Comparison of ENCODE assay signal across 24 cellular contexts in the genomic region with DNA sequence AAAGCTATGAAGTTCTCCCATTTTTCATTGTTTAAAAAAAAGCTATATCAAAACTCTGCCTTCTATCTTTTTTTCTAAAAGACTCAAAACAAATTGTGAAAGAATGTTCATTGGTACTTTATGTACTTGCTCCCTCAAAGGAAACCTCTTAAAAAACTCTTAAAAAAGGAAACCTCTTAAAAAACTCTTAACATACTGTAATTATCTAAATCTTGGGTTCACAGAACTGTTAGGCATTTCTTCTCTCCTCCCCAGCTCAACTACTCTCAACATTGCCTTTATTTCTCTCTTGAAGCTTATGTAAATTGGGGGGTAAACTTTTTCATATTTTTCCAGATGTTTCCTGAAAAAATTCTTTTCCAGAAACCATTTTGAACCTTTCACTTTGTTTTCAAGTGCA.
DNase-seq lines count a peak whose midpoint lies in the region; ATAC-seq, FAIRE-seq and TF ChIP-seq lines count a peak whose summit lies in the region.
"Had no signal": no experiment of that assay in that cellular context is flagged by ENCODE, and none has a peak within 500 bp of the region (broad histone marks: within the 10 kb centered on the region; RNA-seq: fewer than 3 reads in every experiment).

No MANE protein-coding gene starts in this region.

- no peaks in the 10 kb centered on the region for H3K9me3 ChIP-seq in GM23248 (ENCODE audit: low read depth)
- 0 out of 2 replicates have a peak, but pooled peaks cover 5% of the 10 kb centered on the region for H3K9me3 ChIP-seq in OCI-LY7 (ENCODE audit: low read length)
- H3K9me3 ChIP-seq in lung (ENCODE audit: control insufficient read depth in 2 of 2, insufficient read depth in 1 of 2, low read length in 1 of 2), result peaks cover 0 to 2% of the 10 kb centered on the region in 2 donors
- no peaks in the 10 kb centered on the region for H3K9me3 ChIP-seq in trophoblast cell (ENCODE audit: insufficient read depth, low read depth, low read length)
- H3K9me3 ChIP-seq: BE2C, BLaER1 had no signal

- POLR2A ChIA-PET in OCI-LY7 (lab: Charles Lee), result interaction anchor here (2.1 kb wide), 2 partner anchors 8 to 10 kb away, joined by 6 to 7 read pairs; no protein-coding TSS in a partner anchor

- intact Hi-C loops in OCI-LY7 (cut with micrococcal nuclease; ENCODE audit: unreplicated experiment), result no loop called here

- CTCF ChIA-PET in OCI-LY7 (lab: Charles Lee; ENCODE audit: unreplicated experiment), result no interaction called here

- ATAC-seq in lung (ENCODE audit: insufficient read depth, low FRiP score) (peak; percentile 43), GM23338 (no peak)

- no peak overlapping the region for H3K18ac ChIP-seq in trophoblast cell (ENCODE audit: low read length)

- no peak for DNase-seq in GM23248
- no peak for DNase-seq in OCI-LY7 (ENCODE audit: low spot score)
- no peak for DNase-seq in lung (ENCODE audit: low spot score)
- DNase-seq in GM23338 (ENCODE audit: low spot score), result no peak
- DNase-seq in NCI-H524 (lab: John Stamatoyannopoulos, UW), result no peak
- DNase-seq in trophoblast cell, result no peak
- DNase-seq: 8988T; ACHN; BE2C; C1 segment of cervical spinal cord; CD4-positive, alpha-beta memory T cell; CD4-positive, CD25-positive, alpha-beta regulatory T cell; CD8-positive, alpha-beta memory T cell; COR-L47; DMS 273 treated with DMSO at 0.1 percent for 48 hours; DMS79 treated with DMSO at 0.1 percent for 48 hours; GF-D8 had no signal

- H3K36me3 ChIP-seq in GM23248 (ENCODE audit: low read depth) (no peaks in the 10 kb centered on the region), OCI-LY7 (ENCODE audit: insufficient read depth, low read length) (no peaks in the 10 kb centered on the region), lung (ENCODE audit: control insufficient read depth in 2 of 2, insufficient read depth in 2 of 2, low read length in 2 of 2) (no peaks in the 10 kb centered on the region), GM23338 (ENCODE audit: insufficient read depth) (no peaks in the 10 kb centered on the region), trophoblast cell (ENCODE audit: control insufficient read depth in 1 of 2, insufficient read depth in 2 of 2, low read length in 2 of 2) (no peaks in the 10 kb centered on the region)
- H3K36me3 ChIP-seq: BE2C, BLaER1 had no signal

- no peak for TF ChIP-seq CTCF in OCI-LY7 (conservative IDR thresholded peaks at IDR 0.05; ENCODE audit: low read length)
- no peak for TF ChIP-seq CTCF in lung (IDR thresholded peaks at IDR 0.05; ENCODE audit: control extremely low read depth, extremely low read depth)
- no peak for TF ChIP-seq CTCF in GM23338 (conservative IDR thresholded peaks at IDR 0.05; ENCODE audit: low read depth in 2 of 2)

- H3K4ac ChIP-seq in trophoblast cell (ENCODE audit: low read depth, low read length), result no peak overlapping the region

- H2AFZ ChIP-seq in GM23248, result 0 out of 2 replicates have a peak overlapping the region, but pooled peaks have one; percentile 2
- H2AFZ ChIP-seq in OCI-LY7 (ENCODE audit: low read length), result 0 out of 2 replicates have a peak overlapping the region, but pooled peaks have one; percentile 16
- no peak overlapping the region for H2AFZ ChIP-seq in GM23338
- no peak overlapping the region for H2AFZ ChIP-seq in trophoblast cell (ENCODE audit: insufficient read depth, low read length, poor library complexity)

- H3K9me2 ChIP-seq in GM23248 (ENCODE audit: insufficient read depth), result no peaks in the 10 kb centered on the region
- H3K9me2 ChIP-seq in OCI-LY7 (ENCODE audit: insufficient read depth, low read length), result no peaks in the 10 kb centered on the region
- no peaks in the 10 kb centered on the region for H3K9me2 ChIP-seq in GM23338 (ENCODE audit: insufficient read depth)

- H3K23ac ChIP-seq in trophoblast cell (ENCODE audit: low read length), result no peak overlapping the region

- H3K27ac Mint-ChIP-seq in GM23338, result no peak overlapping the region
- H3K27ac Mint-ChIP-seq: CD14-positive monocyte; CD4-positive, alpha-beta memory T cell; CD4-positive, CD25-positive, alpha-beta regulatory T cell; CD8-positive, alpha-beta memory T cell had no signal

- H3K9ac ChIP-seq in GM23248, result no peak overlapping the region
- no peak overlapping the region for H3K9ac ChIP-seq in trophoblast cell (ENCODE audit: low read length)
- H3K9ac ChIP-seq: BLaER1 had no signal

- H2BK12ac ChIP-seq in trophoblast cell (ENCODE audit: low read length), result no peak overlapping the region

- in situ Hi-C loops in GM23248 (cut with MboI), result no loop called here

- H3K79me2 ChIP-seq in GM23248 (ENCODE audit: insufficient read depth) (no peaks in the 10 kb centered on the region), OCI-LY7 (ENCODE audit: insufficient read depth, low read depth, low read length) (no peaks in the 10 kb centered on the region), GM23338 (replicated peaks; ENCODE audit: insufficient read depth) (no peaks in the 10 kb centered on the region), trophoblast cell (ENCODE audit: control insufficient read depth, insufficient read depth, low read length, poor library complexity) (no peaks in the 10 kb centered on the region)

- H2BK5ac ChIP-seq in trophoblast cell (ENCODE audit: low read depth, low read length, poor library complexity), result no peak overlapping the region

- no peaks in the 10 kb centered on the region for H3K27me3 ChIP-seq in GM23248 (replicated peaks; ENCODE audit: insufficient read depth)
- H3K27me3 ChIP-seq in lung (ENCODE audit: control insufficient read depth, insufficient read depth), result no peaks in the 10 kb centered on the region
- H3K27me3 ChIP-seq in GM23338 (ENCODE audit: insufficient read depth), result no peaks in the 10 kb centered on the region
- no peaks in the 10 kb centered on the region for H3K27me3 ChIP-seq in trophoblast cell (ENCODE audit: insufficient read depth, low read length)
- H3K27me3 ChIP-seq: BE2C, BLaER1 had no signal

- H4K20me1 ChIP-seq in GM23248 (ENCODE audit: insufficient read depth) (no peaks in the 10 kb centered on the region), OCI-LY7 (ENCODE audit: insufficient read depth, low read length) (no peaks in the 10 kb centered on the region), GM23338 (replicated peaks; ENCODE audit: insufficient read depth) (no peaks in the 10 kb centered on the region)
- H4K20me1 ChIP-seq: BLaER1 had no signal

- no peak overlapping the region for H3K4me3 Mint-ChIP-seq in GM23338
- H3K4me3 Mint-ChIP-seq: CD14-positive monocyte; CD4-positive, alpha-beta memory T cell; CD4-positive, CD25-positive, alpha-beta regulatory T cell; CD8-positive, alpha-beta memory T cell had no signal

- H4K12ac ChIP-seq in trophoblast cell (ENCODE audit: low read depth, low read length), result no peak overlapping the region

- H3K79me1 ChIP-seq in trophoblast cell (ENCODE audit: low read length), result no peaks in the 10 kb centered on the region

- no peak overlapping the region for H3K27ac ChIP-seq in GM23248
- no peak overlapping the region for H3K27ac ChIP-seq in OCI-LY7 (ENCODE audit: low read depth, low read length, poor library complexity, severe bottlenecking)
- H3K27ac ChIP-seq in lung (ENCODE audit: low read depth in 1 of 2, low read length in 1 of 2), result no peak overlapping the region
- no peak overlapping the region for H3K27ac ChIP-seq in GM23338 (ENCODE audit: low read depth)
- no peak overlapping the region for H3K27ac ChIP-seq in trophoblast cell (ENCODE audit: low read depth, low read length)
- H3K27ac ChIP-seq: BLaER1 had no signal

- H3K4me1 ChIP-seq in GM23248 (ENCODE audit: insufficient read depth), result no peaks in the 10 kb centered on the region
- peaks cover 17% of the 10 kb centered on the region for H3K4me1 ChIP-seq in OCI-LY7 (ENCODE audit: insufficient read depth, low read length, poor library complexity, severe bottlenecking)
- H3K4me1 ChIP-seq in lung (ENCODE audit: control insufficient read depth in 2 of 2, insufficient read depth in 2 of 2, low read length in 2 of 2), result peaks cover 0 to 1% of the 10 kb centered on the region in 2 donors
- no peaks in the 10 kb centered on the region for H3K4me1 ChIP-seq in GM23338 (ENCODE audit: insufficient read depth)
- no peaks in the 10 kb centered on the region for H3K4me1 ChIP-seq in trophoblast cell (ENCODE audit: control insufficient read depth in 1 of 2, insufficient read depth in 2 of 2, low read length in 2 of 2)

- no peaks in the 10 kb centered on the region for H3K36me3 Mint-ChIP-seq in GM23338 (ENCODE audit: low read depth)
- H3K36me3 Mint-ChIP-seq: CD14-positive monocyte had no signal

- no peak overlapping the region for H3K14ac ChIP-seq in trophoblast cell (ENCODE audit: low read length)

- H2BK120ac ChIP-seq in trophoblast cell (ENCODE audit: insufficient read depth, low read length, poor library complexity), result no peak overlapping the region

- no peak overlapping the region for H4K8ac ChIP-seq in trophoblast cell (ENCODE audit: low read depth, low read length)

- H3K4me1 Mint-ChIP-seq in GM23338, result no peaks in the 10 kb centered on the region
- H3K4me1 Mint-ChIP-seq: CD14-positive monocyte; CD8-positive, alpha-beta memory T cell had no signal

- peaks cover 5% of the 10 kb centered on the region; the same call in 2 of the 3 replicates for H3K9me3 Mint-ChIP-seq in GM23338

- FAIRE-seq in endometrium (lab: Jason Lieb, UNC), result peak; percentile 33
- FAIRE-seq: A204.1, G401.6, GM12891, GM19239 had no signal

- H4K91ac ChIP-seq in trophoblast cell (ENCODE audit: low read depth, low read length), result no peak overlapping the region

- no TSS peak for BruUV-seq in OCI-LY7 (replicated peaks; lab: Mats Ljungman, UMichigan)

- H3K27me3 Mint-ChIP-seq in GM23338 (ENCODE audit: insufficient read depth, low read depth, poor library complexity), result no peaks in the 10 kb centered on the region

- H3K4me3 ChIP-seq in GM23248 (no peak overlapping the region), OCI-LY7 (ENCODE audit: low read depth, low read length, poor library complexity, severe bottlenecking) (no peak overlapping the region), lung (no peak overlapping the region), GM23338 (no peak overlapping the region), trophoblast cell (ENCODE audit: low read depth, low read length) (no peak overlapping the region)
- H3K4me3 ChIP-seq: BLaER1 had no signal

- H2AK5ac ChIP-seq in trophoblast cell (ENCODE audit: low read length), result no peak overlapping the region

- no peaks in the 10 kb centered on the region for H3F3A ChIP-seq in GM23248 (ENCODE audit: insufficient read depth)
- H3F3A ChIP-seq in GM23338 (replicated peaks; ENCODE audit: low read depth), result no peaks in the 10 kb centered on the region

- no peak overlapping the region for H3K4me2 ChIP-seq in GM23248 (ENCODE audit: unreplicated experiment)
- no peak overlapping the region for H3K4me2 ChIP-seq in OCI-LY7 (ENCODE audit: low read length)
- H3K4me2 ChIP-seq in GM23338, result no peak overlapping the region
- no peak overlapping the region for H3K4me2 ChIP-seq in trophoblast cell (ENCODE audit: low read length)
- H3K4me2 ChIP-seq: BLaER1 had no signal

TF ChIP-seq in GM23338, 12 proteins besides CTCF, POLR2A, EP300 and RAD21 (continues in another document):
- no peak for TF ChIP-seq EZH2 (IDR thresholded peaks at IDR 0.05; ENCODE audit: low read depth, unreplicated experiment)
- TF ChIP-seq STAT1 (IDR thresholded peaks at IDR 0.05; ENCODE audit: unreplicated experiment), result no peak
- TF ChIP-seq POLR2AphosphoS5 (IDR thresholded peaks at IDR 0.05; ENCODE audit: low read depth), result no peak
- TF ChIP-seq EZH2phosphoT487 (IDR thresholded peaks at IDR 0.05; ENCODE audit: unreplicated experiment), result no peak

Comparison
In these comparisons a context has a peak if more than half of its experiments do, and no peak if none do; other contexts are left out.
1. H2AFZ ChIP-seq: peak in GM23248 (single experiment) and OCI-LY7 (single experiment); none in GM23338 (single experiment) and trophoblast cell (single experiment).